In the genomic region with DNA sequence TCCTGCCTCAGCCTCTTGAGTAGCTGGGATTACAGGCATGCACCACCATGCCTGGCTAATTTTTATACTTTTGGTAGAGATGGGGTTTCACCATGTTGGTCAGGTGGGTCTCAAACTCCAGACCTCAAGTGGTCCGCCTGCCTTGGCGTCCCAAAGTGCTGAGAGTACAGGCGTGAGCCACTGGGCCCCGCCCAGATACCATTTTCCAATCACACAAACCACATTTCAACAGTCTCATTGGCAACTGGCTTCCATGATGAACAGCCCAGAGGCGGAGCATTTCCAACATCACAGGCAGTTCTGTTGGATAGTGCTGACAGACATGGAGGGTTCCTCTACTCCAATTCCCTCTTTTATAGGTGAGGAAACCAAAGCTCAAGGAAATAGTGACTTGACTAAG, we compare ENCODE assay signal across 23 cellular contexts. TPM values are rescaled to one million over a fixed set of nuclear protein-coding genes. Genes with fewer than 3 reads are reported as not detected.
DNase-seq lines count a peak whose midpoint lies in the region; FAIRE-seq and TF ChIP-seq lines count a peak whose summit lies in the region.
"Had no signal": no experiment of that assay in that cellular context is flagged by ENCODE, and none has a peak within 500 bp of the region (broad histone marks: within the 10 kb centered on the region; RNA-seq: fewer than 3 reads in every experiment).

No MANE protein-coding gene starts in this region.

- DNase-seq in Daoy (ENCODE audit: low read depth) (peak; percentile 9), LHCN-M2 (ENCODE audit: low read depth) (peak; percentile 13), astrocyte (ENCODE audit: low read depth) (no peak), osteoblast (ENCODE audit: insufficient read length, low spot score, missing footprints) (no peak), SIG-M5 (lab: John Stamatoyannopoulos, UW) (no peak), NOMO-1 treated with dmso at 0.1 percent for 144 hours (lab: John Stamatoyannopoulos, UW; ENCODE audit: unreplicated experiment) (no peak), head of caudate nucleus (no peak)
- no peak for DNase-seq in stimulated activated CD4-positive, alpha-beta T cell treated with anti-CD3 and anti-CD28 coated beads, Interleukin-4, amount 100 ng/mL, for 4 hours
- DNase-seq: CD4-positive, alpha-beta T cell; COR-L47; DMS79; H9; Kasumi-1; NCI-H1048; NCI-H1436; NCI-H2029; NCI-H345; NCI-H524; SJCRH30 had no signal

- H3K9me3 ChIP-seq in astrocyte (ENCODE audit: insufficient read depth, low read depth, low read length) (no peaks in the 10 kb centered on the region), osteoblast (ENCODE audit: low read depth, low read length) (no peaks in the 10 kb centered on the region)
- H3K9me3 ChIP-seq: BLaER1, SJCRH30 had no signal

- no peak for TF ChIP-seq CTCF in astrocyte (IDR thresholded peaks at IDR 0.05; ENCODE audit: insufficient read depth, low read depth, low read length)
- TF ChIP-seq CTCF in osteoblast (IDR thresholded peaks at IDR 0.05; ENCODE audit: extremely low read depth, low read depth, low read length) = no peak

- H3K36me3 ChIP-seq in astrocyte (ENCODE audit: insufficient read depth, low read length) (no peaks in the 10 kb centered on the region), osteoblast (ENCODE audit: insufficient read depth, low read length) (no peaks in the 10 kb centered on the region)
- H3K36me3 ChIP-seq: BLaER1, MG63, SJCRH30 had no signal

- H3K27me3 ChIP-seq in astrocyte (ENCODE audit: insufficient read depth, low read length) (no peaks in the 10 kb centered on the region), osteoblast (ENCODE audit: insufficient read depth, low read length) (no peaks in the 10 kb centered on the region)
- H3K27me3 ChIP-seq: BLaER1, MG63, SJCRH30 had no signal

- no peaks in the 10 kb centered on the region for H3K27me3 Mint-ChIP-seq in astrocyte (ENCODE audit: low read depth, unreplicated experiment)
- H3K27me3 Mint-ChIP-seq: CD4-positive, alpha-beta T cell had no signal

- H3K4me2 ChIP-seq in astrocyte (ENCODE audit: low read length) = no peak overlapping the region
- H3K4me2 ChIP-seq in osteoblast (ENCODE audit: insufficient read depth, low read length) = no peak overlapping the region
- H3K4me2 ChIP-seq: BLaER1 had no signal

- H3K79me2 ChIP-seq in astrocyte (ENCODE audit: insufficient read depth, low read length) (no peaks in the 10 kb centered on the region), osteoblast (ENCODE audit: insufficient read depth, low read length) (no peaks in the 10 kb centered on the region)

- no peaks in the 10 kb centered on the region for H4K20me1 ChIP-seq in astrocyte (ENCODE audit: insufficient read depth, low read length)
- no peaks in the 10 kb centered on the region for H4K20me1 ChIP-seq in osteoblast (ENCODE audit: insufficient read depth, low read length)
- H4K20me1 ChIP-seq: BLaER1 had no signal

- H3K4me1 ChIP-seq in astrocyte (ENCODE audit: insufficient read depth, low read length) = peaks cover 7% of the 10 kb centered on the region
- H3K4me1 ChIP-seq in osteoblast (ENCODE audit: insufficient read depth, low read length) = peaks cover 23% of the 10 kb centered on the region

- no peak overlapping the region for H3K9ac ChIP-seq in astrocyte (ENCODE audit: low read length)
- H3K9ac ChIP-seq: BLaER1 had no signal

- no peaks in the 10 kb centered on the region for H3K36me3 Mint-ChIP-seq in astrocyte (ENCODE audit: low read depth, unreplicated experiment)

- H3K27ac Mint-ChIP-seq in astrocyte (ENCODE audit: unreplicated experiment) = peak overlapping the region; percentile 77
- H3K27ac Mint-ChIP-seq: CD4-positive, alpha-beta T cell; H9; T-helper 1 cell treated with Interleukin-12 subunit alpha and Interleukin-12 subunit beta and Interleukin-4 antibody, amounts not matched to agents 30 μg/mL and 1 μg/mL, for 36 hours had no signal

- no peak for FAIRE-seq in astrocyte (lab: Jason Lieb, UNC)
- FAIRE-seq: GM12878 had no signal

- H3K4me1 Mint-ChIP-seq in astrocyte (ENCODE audit: low read depth, unreplicated experiment) = peaks cover 29% of the 10 kb centered on the region

- no peak overlapping the region for H2AFZ ChIP-seq in astrocyte (ENCODE audit: low read depth, low read length)
- H2AFZ ChIP-seq in osteoblast (ENCODE audit: low read length) = peak overlapping the region; percentile 79

- H3K4me3 ChIP-seq in astrocyte (ENCODE audit: insufficient read depth, low read depth, low read length) (no peak overlapping the region), osteoblast (ENCODE audit: insufficient read depth, low read length) (no peak overlapping the region)
- H3K4me3 ChIP-seq: BLaER1, GM12878, MG63, SJCRH30 had no signal

- intact Hi-C loops in head of caudate nucleus (cut with DNase I) = no loop called here

- H3K27ac ChIP-seq in astrocyte (ENCODE audit: low read depth, low read length) (no peak overlapping the region), osteoblast (ENCODE audit: low read depth, low read length) (peak overlapping the region; percentile 66)
- H3K27ac ChIP-seq: BLaER1, SJCRH30 had no signal

- H3K9me3 Mint-ChIP-seq in astrocyte (ENCODE audit: unreplicated experiment) = no peaks in the 10 kb centered on the region
- H3K9me3 Mint-ChIP-seq: H9 had no signal

- no peak overlapping the region for H3K4me3 Mint-ChIP-seq in astrocyte (ENCODE audit: unreplicated experiment)
- H3K4me3 Mint-ChIP-seq: CD4-positive, alpha-beta T cell; H9; T-helper 1 cell treated with Interleukin-12 subunit alpha and Interleukin-12 subunit beta and Interleukin-4 antibody, amounts not matched to agents 30 μg/mL and 1 μg/mL, for 36 hours had no signal

RNA-seq across cellular contexts. Expression of gene PLCB4, which starts 43.9 kb away (rescaled TPM):
- 0.54 and 3.7 TPM in 2 replicates for total RNA-seq in Daoy (2014; rRNA removed; shearing (Covaris generic))
- total RNA-seq in LHCN-M2 (2014; rRNA removed) (5.7 and 6.4 TPM in 2 replicates), astrocyte (38.9 and 58.2 TPM in 2 replicates), osteoblast (13.0 and 25.6 TPM in 2 replicates)
- polyA plus RNA-seq in LHCN-M2 (2012) = 29.1 TPM
- total RNA-seq: GM12878 had no signal
- polyA plus RNA-seq: GM12878 had no signal

Comparison
In these comparisons a context has a peak if more than half of its experiments do, and no peak if none do; other contexts are left out.
1. DNase-seq: peak in Daoy (single experiment) and LHCN-M2 (single experiment); none in astrocyte (single experiment), osteoblast (single experiment), stimulated activated CD4-positive, alpha-beta T cell treated with anti-CD3 and anti-CD28 coated beads, Interleukin-4, amount 100 ng/mL, for 4 hours (0 of 2), SIG-M5 (single experiment), NOMO-1 treated with dmso at 0.1 percent for 144 hours (single experiment) and head of caudate nucleus (0 of 42).